Comparison of ENCODE assay signal across 33 cellular contexts in genomic region chr11:64558065-64558745, GRCh38. TPM values are rescaled to one million over a fixed set of nuclear protein-coding genes. Genes with fewer than 3 reads are reported as not detected.
A peak's percentile ranks its signal among the peaks of the same experiment; 100 is the strongest.
DNase-seq lines count a peak whose midpoint lies in the region; ATAC-seq and TF ChIP-seq lines count a peak whose summit lies in the region.
"Had no signal": no experiment of that assay in that cellular context is flagged by ENCODE, and none has a peak within 500 bp of the region (broad histone marks: within the 10 kb centered on the region; RNA-seq: fewer than 3 reads in every experiment).

No MANE protein-coding gene starts in this region.

- H3K79me1 ChIP-seq in neuronal stem cell (ENCODE audit: low read depth, low read length): no peaks in the 10 kb centered on the region

- peak overlapping the region; percentile 73 for H2AK5ac ChIP-seq in neuronal stem cell (ENCODE audit: low read depth, low read length)

- H4K91ac ChIP-seq in neuronal stem cell (ENCODE audit: low read depth, low read length, poor library complexity): no peak overlapping the region

- H3K9me3 ChIP-seq in BLaER1: no peaks in the 10 kb centered on the region
- H3K9me3 ChIP-seq in HAP-1: no peaks in the 10 kb centered on the region
- no peaks in the 10 kb centered on the region for H3K9me3 ChIP-seq in endodermal cell (ENCODE audit: control insufficient read depth, low read length)
- peaks cover 0 to under 1% of the 10 kb centered on the region in 2 donors for H3K9me3 ChIP-seq in neuronal stem cell (replicated peaks in 1 of 2; ENCODE audit: control insufficient read depth in 2 of 2, insufficient read depth in 1 of 2, low read depth in 1 of 2, low read length in 2 of 2)
- H3K9me3 ChIP-seq: adrenal gland, breast epithelium, esophagus squamous epithelium, gastrocnemius medialis had no signal

- H3K4me3 Mint-ChIP-seq in endodermal cell: no peak overlapping the region
- H3K4me3 Mint-ChIP-seq in activated T-helper 1 cell treated with anti-CD3 and anti-CD28 coated beads, Interleukin-12 subunit alpha, Interleukin-12 subunit beta, Interleukin-2, Interleukin-4 antibody, amounts not matched to agents 30 ng/mL and 10 ng/mL and 1 ng/mL, durations not matched to agents 14 hours and 24 hours and 36 hours: no peak overlapping the region
- H3K4me3 Mint-ChIP-seq: activated CD4-positive, alpha-beta T cell treated with anti-CD3 and anti-CD28 coated beads for 36 hours; activated T-cell treated with anti-CD3 and anti-CD28 coated beads, Interleukin-2, amount 50 U/mL, for 4 hours; effector memory CD8-positive, alpha-beta T cell had no signal

- in situ Hi-C loops in HAP-1 (cut with MboI; ENCODE audit: low sequenced_read_pairs): no loop called here

- no peaks in the 10 kb centered on the region for H3K27me3 ChIP-seq in BLaER1
- H3K27me3 ChIP-seq in HAP-1 (ENCODE audit: low read depth): no peaks in the 10 kb centered on the region
- no peaks in the 10 kb centered on the region for H3K27me3 ChIP-seq in endodermal cell (ENCODE audit: control insufficient read depth, insufficient read depth, low read length, poor library complexity, severe bottlenecking)
- H3K27me3 ChIP-seq in neuronal stem cell (ENCODE audit: control insufficient read depth in 3 of 3, insufficient read depth in 3 of 3, low read depth in 1 of 3, low read length in 3 of 3): no peaks in the 10 kb centered on the region
- H3K27me3 ChIP-seq: adrenal gland, breast epithelium, gastrocnemius medialis had no signal

- no peak overlapping the region for H2BK120ac ChIP-seq in neuronal stem cell (ENCODE audit: low read depth, low read length)

- no peak overlapping the region for H3K23ac ChIP-seq in neuronal stem cell (ENCODE audit: low read depth, low read length, poor library complexity)

- ATAC-seq in HG02840 (IDR thresholded peaks at IDR 0.05; ENCODE audit: low FRiP score, unreplicated experiment): no peak
- ATAC-seq: activated CD4-positive, alpha-beta T cell treated with anti-CD3 and anti-CD28 coated beads for 36 hours; activated T-cell treated with anti-CD3 and anti-CD28 coated beads, Interleukin-2, amount 50 U/mL, for 4 hours; effector memory CD8-positive, alpha-beta T cell; gastrocnemius medialis; HCT116; K562 had no signal

- no peak for TF ChIP-seq CTCF in endodermal cell (conservative IDR thresholded peaks at IDR 0.05)

- no peak overlapping the region for H2BK12ac ChIP-seq in neuronal stem cell (ENCODE audit: low read length)

- peaks cover 8% of the 10 kb centered on the region for H3K4me1 Mint-ChIP-seq in endodermal cell
- no peaks in the 10 kb centered on the region for H3K4me1 Mint-ChIP-seq in activated T-helper 1 cell treated with anti-CD3 and anti-CD28 coated beads, Interleukin-12 subunit alpha, Interleukin-12 subunit beta, Interleukin-2, Interleukin-4 antibody, amounts not matched to agents 30 ng/mL and 10 ng/mL and 1 ng/mL, durations not matched to agents 14 hours and 24 hours and 36 hours (ENCODE audit: low read depth)
- H3K4me1 Mint-ChIP-seq: activated CD4-positive, alpha-beta T cell treated with anti-CD3 and anti-CD28 coated beads for 36 hours had no signal

- peak overlapping the region; percentile 40 for H3K14ac ChIP-seq in neuronal stem cell (ENCODE audit: low read length)

- H3K36me3 ChIP-seq in BLaER1: no peaks in the 10 kb centered on the region
- no peaks in the 10 kb centered on the region for H3K36me3 ChIP-seq in HAP-1 (replicated peaks)
- H3K36me3 ChIP-seq in endodermal cell (ENCODE audit: control insufficient read depth, insufficient read depth, low read length): no peaks in the 10 kb centered on the region
- H3K36me3 ChIP-seq in neuronal stem cell (replicated peaks in 1 of 2; ENCODE audit: control insufficient read depth in 2 of 2, insufficient read depth in 2 of 2, low read length in 2 of 2): no peaks in the 10 kb centered on the region
- H3K36me3 ChIP-seq: adrenal gland, breast epithelium, esophagus squamous epithelium, gastrocnemius medialis had no signal

- H3K4me3 ChIP-seq in BLaER1 (no peak overlapping the region), HAP-1 (no peak overlapping the region), endodermal cell (ENCODE audit: low read length) (no peak overlapping the region), neuronal stem cell (ENCODE audit: low read length in 2 of 2) (no peak overlapping the region)
- H3K4me3 ChIP-seq: adrenal gland, breast epithelium, coronary artery, esophagus squamous epithelium, gastrocnemius medialis, K562, lung, PC-9 had no signal

- peaks cover 1% of the 10 kb centered on the region for H3K27me3 Mint-ChIP-seq in endodermal cell (ENCODE audit: insufficient read depth)
- H3K27me3 Mint-ChIP-seq in activated T-helper 1 cell treated with anti-CD3 and anti-CD28 coated beads, Interleukin-12 subunit alpha, Interleukin-12 subunit beta, Interleukin-2, Interleukin-4 antibody, amounts not matched to agents 30 ng/mL and 10 ng/mL and 1 ng/mL, durations not matched to agents 14 hours and 24 hours and 36 hours (ENCODE audit: insufficient read depth): peaks cover 1% of the 10 kb centered on the region
- H3K27me3 Mint-ChIP-seq: activated CD4-positive, alpha-beta T cell treated with anti-CD3 and anti-CD28 coated beads for 36 hours had no signal

- no peak overlapping the region for H2AFZ ChIP-seq in neuronal stem cell (ENCODE audit: low read length)
- H2AFZ ChIP-seq: PC-9 had no signal

- peak overlapping the region; percentile 69 for H3K18ac ChIP-seq in neuronal stem cell (ENCODE audit: low read length)

- H3K4me2 ChIP-seq in BLaER1 (peak overlapping the region; percentile 92), neuronal stem cell (ENCODE audit: insufficient read depth, low read length, poor library complexity, severe bottlenecking) (no peak overlapping the region)
- H3K4me2 ChIP-seq: PC-9 had no signal

- peak overlapping the region; percentile 71 for H3K4ac ChIP-seq in neuronal stem cell (ENCODE audit: low read length)

- no peaks in the 10 kb centered on the region for H4K20me1 ChIP-seq in BLaER1

- H2BK15ac ChIP-seq in neuronal stem cell (ENCODE audit: low read length): peak overlapping the region; percentile 97

- peak overlapping the region; percentile 67 for H4K8ac ChIP-seq in neuronal stem cell (ENCODE audit: low read depth, low read length)

- no peaks in the 10 kb centered on the region for H3K36me3 Mint-ChIP-seq in endodermal cell (ENCODE audit: low read depth)
- no peaks in the 10 kb centered on the region for H3K36me3 Mint-ChIP-seq in activated T-helper 1 cell treated with anti-CD3 and anti-CD28 coated beads, Interleukin-12 subunit alpha, Interleukin-12 subunit beta, Interleukin-2, Interleukin-4 antibody, amounts not matched to agents 30 ng/mL and 10 ng/mL and 1 ng/mL, durations not matched to agents 14 hours and 24 hours and 36 hours (ENCODE audit: low read depth)

- H3K4me1 ChIP-seq in BLaER1: peaks cover 74% of the 10 kb centered on the region
- H3K4me1 ChIP-seq in HAP-1: peaks cover 12% of the 10 kb centered on the region
- H3K4me1 ChIP-seq in endodermal cell (ENCODE audit: control insufficient read depth, insufficient read depth, low read length): no peaks in the 10 kb centered on the region
- peaks cover 15 to 23% of the 10 kb centered on the region in 2 donors for H3K4me1 ChIP-seq in neuronal stem cell (ENCODE audit: control insufficient read depth in 2 of 2, insufficient read depth in 1 of 2, low read depth in 1 of 2, low read length in 2 of 2)

- H3K9ac ChIP-seq in BLaER1 (peak overlapping the region; percentile 40; the same call in 1 of the 2 replicates), endodermal cell (ENCODE audit: extremely low read depth, low read length, poor library complexity, severe bottlenecking) (no peak overlapping the region), neuronal stem cell (ENCODE audit: low read depth, low read length, poor library complexity) (peak overlapping the region; percentile 79)

- H3K27ac ChIP-seq in BLaER1 (peak overlapping the region; percentile 47), endodermal cell (ENCODE audit: low read depth, low read length) (no peak overlapping the region), neuronal stem cell (replicated peaks; ENCODE audit: low read length) (peak overlapping the region; percentile 31)
- H3K27ac ChIP-seq: adrenal gland, breast epithelium, coronary artery, esophagus squamous epithelium, gastrocnemius medialis, PC-9 had no signal

- DNase-seq in HAP-1 (ENCODE audit: low spot score in 2 of 2) (peak; percentile 84 to 85), endodermal cell (peak; percentile 71), neuronal stem cell (ENCODE audit: low spot score) (no peak), epidermal melanocyte (ENCODE audit: insufficient read length, low spot score) (no peak), SK-N-DZ (ENCODE audit: low spot score) (no peak)
- DNase-seq in activated T-helper 1 cell treated with anti-CD3 and anti-CD28 coated beads, Interleukin-12 subunit alpha, Interleukin-12 subunit beta, Interleukin-2, Interleukin-4 antibody, amounts not matched to agents 30 ng/mL and 10 ng/mL and 1 ng/mL, durations not matched to agents 14 hours and 24 hours and 36 hours (ENCODE audit: low spot score): no peak
- DNase-seq: activated CD4-positive, alpha-beta T cell treated with anti-CD3 and anti-CD28 coated beads for 36 hours; activated naive CD4-positive, alpha-beta T cell; activated T-cell treated with anti-CD3 and anti-CD28 coated beads, Interleukin-2, amount 50 U/mL, for 4 hours; C1 segment of cervical spinal cord; effector memory CD8-positive, alpha-beta T cell; esophagus squamous epithelium; gastrocnemius medialis; hippocampal formation; NCI-H1436; NCI-H2107; NCI-H446; PC-9 had no signal

- H2BK5ac ChIP-seq in neuronal stem cell (ENCODE audit: low read length): peak overlapping the region; percentile 87

- WGBS in endodermal cell (ENCODE audit: insufficient coverage in 1 of 2, insufficient read length in 1 of 2), 2 experiments: 65 to 83% methylated on average over 9 to 14 of the region's 14 CpGs
- WGBS in neuronal stem cell (ENCODE audit: extremely low coverage in 2 of 2, insufficient read length in 2 of 2, insufficient replicate concordance in 1 of 2), 2 donors: no CpG with 5 or more reads among the region's 14 CpGs

- intact Hi-C loops in activated T-helper 1 cell treated with anti-CD3 and anti-CD28 coated beads, Interleukin-12 subunit alpha, Interleukin-12 subunit beta, Interleukin-2, Interleukin-4 antibody, amounts not matched to agents 30 ng/mL and 10 ng/mL and 1 ng/mL, durations not matched to agents 14 hours and 24 hours and 36 hours (cut with micrococcal nuclease): no loop called here

- no peaks in the 10 kb centered on the region for H3K9me3 Mint-ChIP-seq in endodermal cell
- H3K9me3 Mint-ChIP-seq in activated T-helper 1 cell treated with anti-CD3 and anti-CD28 coated beads, Interleukin-12 subunit alpha, Interleukin-12 subunit beta, Interleukin-2, Interleukin-4 antibody, amounts not matched to agents 30 ng/mL and 10 ng/mL and 1 ng/mL, durations not matched to agents 14 hours and 24 hours and 36 hours: no peaks in the 10 kb centered on the region
- H3K9me3 Mint-ChIP-seq: activated T-cell treated with anti-CD3 and anti-CD28 coated beads, Interleukin-2, amount 50 U/mL, for 4 hours; effector memory CD8-positive, alpha-beta T cell had no signal

- peak overlapping the region; percentile 81 for H3K27ac Mint-ChIP-seq in endodermal cell
- H3K27ac Mint-ChIP-seq in activated T-helper 1 cell treated with anti-CD3 and anti-CD28 coated beads, Interleukin-12 subunit alpha, Interleukin-12 subunit beta, Interleukin-2, Interleukin-4 antibody, amounts not matched to agents 30 ng/mL and 10 ng/mL and 1 ng/mL, durations not matched to agents 14 hours and 24 hours and 36 hours: no peak overlapping the region
- H3K27ac Mint-ChIP-seq: activated CD4-positive, alpha-beta T cell treated with anti-CD3 and anti-CD28 coated beads for 36 hours; effector memory CD8-positive, alpha-beta T cell had no signal

RNA-seq across cellular contexts. Expression of gene SLC22A11, which starts 2.5 kb away (rescaled TPM):
- not detected for total RNA-seq in endodermal cell
- polyA plus RNA-seq in endodermal cell (2013, experiment 1 of 2): not detected
- not detected for polyA plus RNA-seq in endodermal cell (2013, experiment 2 of 2)
- 0.04 TPM for polyA plus RNA-seq in neuronal stem cell (2013, experiment 1 of 2)
- not detected for polyA plus RNA-seq in neuronal stem cell (2013, experiment 2 of 2)
- not detected in 2 replicates for total RNA-seq in activated T-helper 1 cell treated with anti-CD3 and anti-CD28 coated beads, Interleukin-12 subunit alpha, Interleukin-12 subunit beta, Interleukin-2, Interleukin-4 antibody, amounts not matched to agents 30 ng/mL and 10 ng/mL and 1 ng/mL, durations not matched to agents 14 hours and 24 hours and 36 hours
- polyA plus RNA-seq in SK-N-DZ (2014; cell fraction: cytosol; rRNA removed): not detected in 2 replicates
- polyA plus RNA-seq in SK-N-DZ (2014; cell fraction: nucleus; rRNA removed): not detected in 2 replicates
- total RNA-seq: A673; activated T-cell treated with anti-CD3 and anti-CD28 coated beads, Interleukin-2, amount 50 U/mL, for 4 hours; breast epithelium; esophagus squamous epithelium; gastrocnemius medialis; K562; lung; MCF 10A; pulmonary artery endothelial cell; SK-MEL-5; T-helper 1 cell treated with Interleukin-12 subunit alpha and Interleukin-12 subunit beta and Interleukin-4 antibody, amounts not matched to agents 30 ng/mL and 1 ng/mL, for 36 hours; urinary bladder had no signal

RNA-seq across cellular contexts. Expression of gene SLC22A12, which starts 32.8 kb away (rescaled TPM):
- total RNA-seq in endodermal cell: not detected
- polyA plus RNA-seq in endodermal cell (2013, experiment 1 of 2): not detected
- polyA plus RNA-seq in endodermal cell (2013, experiment 2 of 2): not detected
- not detected for polyA plus RNA-seq in neuronal stem cell (2013, experiment 1 of 2)
- not detected for polyA plus RNA-seq in neuronal stem cell (2013, experiment 2 of 2)
- total RNA-seq in activated T-helper 1 cell treated with anti-CD3 and anti-CD28 coated beads, Interleukin-12 subunit alpha, Interleukin-12 subunit beta, Interleukin-2, Interleukin-4 antibody, amounts not matched to agents 30 ng/mL and 10 ng/mL and 1 ng/mL, durations not matched to agents 14 hours and 24 hours and 36 hours: not detected in 2 replicates
- not detected in 2 replicates for polyA plus RNA-seq in SK-N-DZ (2014; cell fraction: cytosol; rRNA removed)
- polyA plus RNA-seq in SK-N-DZ (2014; cell fraction: nucleus; rRNA removed): not detected in 2 replicates
- total RNA-seq: A673; activated CD4-positive, alpha-beta T cell treated with anti-CD3 and anti-CD28 coated beads for 36 hours; activated T-cell treated with anti-CD3 and anti-CD28 coated beads, Interleukin-2, amount 50 U/mL, for 4 hours; adrenal gland; breast epithelium; esophagus squamous epithelium; gastrocnemius medialis; K562; lung; MCF 10A; mucosa of gallbladder; PC-9; pulmonary artery endothelial cell; SK-MEL-5; T-helper 1 cell treated with Interleukin-12 subunit alpha and Interleukin-12 subunit beta and Interleukin-4 antibody, amounts not matched to agents 30 ng/mL and 1 ng/mL, for 36 hours; urinary bladder had no signal
- polyA plus RNA-seq: adrenal gland, K562, lung, urinary bladder had no signal

Comparison
In these comparisons a context has a peak if more than half of its experiments do, and no peak if none do; other contexts are left out.
1. DNase-seq: peak in HAP-1 (2 of 2) and endodermal cell (single experiment); none in neuronal stem cell (single experiment), activated T-helper 1 cell treated with anti-CD3 and anti-CD28 coated beads, Interleukin-12 subunit alpha, Interleukin-12 subunit beta, Interleukin-2, Interleukin-4 antibody, amounts not matched to agents 30 ng/mL and 10 ng/mL and 1 ng/mL, durations not matched to agents 14 hours and 24 hours and 36 hours (single experiment), epidermal melanocyte (single experiment) and SK-N-DZ (single experiment).